In the genomic region with DNA sequence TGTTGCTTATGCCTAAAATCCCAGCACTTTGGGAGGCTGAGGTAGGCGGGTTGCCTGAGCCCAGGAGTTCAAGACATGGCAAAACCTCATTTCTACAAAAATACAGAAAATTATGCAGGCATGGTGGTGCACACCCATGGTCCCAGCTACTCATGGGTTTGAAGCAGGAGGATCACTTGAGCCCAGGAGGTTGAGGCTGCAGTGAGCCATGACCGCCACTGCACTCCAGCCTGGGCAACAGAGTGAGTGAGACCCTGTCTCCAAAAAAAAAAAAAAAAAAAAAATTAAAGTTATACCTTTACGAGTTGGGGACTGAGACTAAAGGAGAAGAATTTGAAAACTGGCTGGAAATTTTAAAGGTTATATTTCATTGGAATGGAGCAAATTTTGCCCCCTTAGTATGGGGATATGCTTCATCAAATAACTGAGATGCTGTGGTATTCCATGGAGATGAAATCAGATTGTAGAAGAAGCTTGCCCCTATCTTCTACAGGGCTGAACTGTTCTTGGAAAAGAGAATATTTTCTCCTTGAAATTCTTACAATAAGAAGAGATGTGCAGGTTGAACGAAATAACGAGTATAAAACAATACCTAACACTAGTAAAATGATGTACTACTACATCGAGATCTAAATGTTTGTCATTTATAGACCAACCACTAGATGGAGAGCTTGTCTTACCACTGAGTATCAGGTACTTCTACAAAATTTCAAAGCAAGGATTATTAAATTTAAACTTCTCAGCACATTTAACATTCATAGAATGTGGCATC, we compare ENCODE assay signal across 8 cellular contexts. TPM values are rescaled to one million over a fixed set of nuclear protein-coding genes. Genes with fewer than 3 reads are reported as not detected.
DNase-seq lines count a peak whose midpoint lies in the region; ATAC-seq and TF ChIP-seq lines count a peak whose summit lies in the region.

No MANE protein-coding gene starts in this region.

- H3K27ac Mint-ChIP-seq in neural progenitor cell = no peak overlapping the region

- ATAC-seq in GM21528 (IDR thresholded peaks at IDR 0.05; ENCODE audit: low FRiP score, unreplicated experiment) (peak; percentile 65), HG03039 (IDR thresholded peaks at IDR 0.05; ENCODE audit: unreplicated experiment) (no peak)

- H3K9me3 ChIP-seq in neural progenitor cell (ENCODE audit: low read depth) = no peaks in the 10 kb centered on the region

- in situ Hi-C loops in G401 (cut with HindIII; ENCODE audit: low sequenced_read_pairs) = no loop called here

- H3K27me3 ChIP-seq in neural progenitor cell = no peaks in the 10 kb centered on the region

- no peaks in the 10 kb centered on the region for H3F3A ChIP-seq in neural progenitor cell (ENCODE audit: low read depth)

- no peaks in the 10 kb centered on the region for H4K20me1 ChIP-seq in neural progenitor cell (ENCODE audit: low read depth)

- no peak overlapping the region for H3K4me2 ChIP-seq in neural progenitor cell

- no peak for TF ChIP-seq POLR2A in erythroblast (IDR thresholded peaks at IDR 0.05; ENCODE audit: low read length)

- no peak overlapping the region for H3K4me3 Mint-ChIP-seq in neural progenitor cell

- H3K36me3 Mint-ChIP-seq in neural progenitor cell = no peaks in the 10 kb centered on the region

- H3K79me2 ChIP-seq in neural progenitor cell (ENCODE audit: low read depth) = no peaks in the 10 kb centered on the region

- no peaks in the 10 kb centered on the region for H3K4me1 Mint-ChIP-seq in neural progenitor cell

- no peaks in the 10 kb centered on the region for H3K27me3 Mint-ChIP-seq in neural progenitor cell (ENCODE audit: insufficient read depth, low read depth)

- H3K9ac ChIP-seq in neural progenitor cell = no peak overlapping the region

- H3K36me3 ChIP-seq in neural progenitor cell = no peaks in the 10 kb centered on the region

- no peaks in the 10 kb centered on the region for H3K4me1 ChIP-seq in neural progenitor cell

- DNase-seq in G401 (ENCODE audit: low spot score) = peak; percentile 52
- DNase-seq in SIG-M5 (lab: John Stamatoyannopoulos, UW) = peak; percentile 45
- peak; percentile 58 to 64 for DNase-seq in erythroblast (lab: John Stamatoyannopoulos, UW)
- peak; percentile 54 for DNase-seq in neural progenitor cell (ENCODE audit: low spot score)
- DNase-seq in T1000 (lab: John Stamatoyannopoulos, UW) = no peak

- no peak overlapping the region for H2AFZ ChIP-seq in neural progenitor cell (replicated peaks)

- peak; percentile 85 for TF ChIP-seq CTCF in LNCAP (IDR thresholded peaks at IDR 0.05)
- peak; percentile 84 for TF ChIP-seq CTCF in neural progenitor cell (IDR thresholded peaks at IDR 0.05)

- H3K9me3 Mint-ChIP-seq in neural progenitor cell = no peaks in the 10 kb centered on the region

- H3K27ac ChIP-seq in neural progenitor cell = no peak overlapping the region

- no peak overlapping the region for H3K4me3 ChIP-seq in neural progenitor cell

RNA-seq across cellular contexts. Expression of gene SCYL3, which starts 34.9 kb away (rescaled TPM):
- 2.0 and 10.2 TPM in 2 replicates for total RNA-seq in G401 (2014; rRNA removed; shearing (Covaris generic))
- total RNA-seq in neural progenitor cell (ENCODE audit: low replicate concordance) = 10.6 and 12.8 TPM in 2 replicates
